In the genomic region with DNA sequence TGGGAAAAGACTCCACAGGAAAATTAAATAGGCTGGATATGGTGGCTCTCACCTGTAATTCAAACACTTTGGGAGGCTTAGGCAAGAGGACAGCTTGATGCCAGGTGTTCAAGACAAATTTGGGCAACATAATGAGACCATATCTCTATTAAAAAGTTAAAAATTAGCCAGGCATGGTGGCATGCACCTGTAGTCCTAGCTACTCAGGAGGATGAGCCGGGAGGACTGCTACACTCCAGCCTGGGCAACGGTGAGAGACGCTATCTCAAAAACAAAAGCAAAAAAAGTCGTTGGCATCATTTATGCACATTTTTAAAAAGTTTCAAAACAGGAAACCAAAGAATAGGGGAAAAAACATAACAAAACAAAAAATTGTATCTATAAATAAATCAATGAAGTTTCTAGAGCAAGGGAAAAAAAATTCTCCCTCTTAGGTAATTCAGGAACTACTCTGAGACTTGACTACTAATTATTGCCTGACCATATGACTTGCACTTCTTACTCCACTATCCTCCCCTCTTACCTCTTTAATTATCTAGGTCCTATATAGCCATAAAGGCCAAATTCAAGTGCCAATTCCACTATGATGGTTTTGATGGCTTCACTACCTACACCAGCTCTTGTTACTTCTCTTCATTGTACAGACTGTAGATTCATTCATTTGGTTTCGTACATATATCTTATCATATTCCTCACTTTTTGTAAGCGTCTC, we compare ENCODE assay signal across 8 cellular contexts. TPM values are rescaled to one million over a fixed set of nuclear protein-coding genes. Genes with fewer than 3 reads are reported as not detected.
DNase-seq lines count a peak whose midpoint lies in the region; ATAC-seq and TF ChIP-seq lines count a peak whose summit lies in the region.
"Had no signal": no experiment of that assay in that cellular context is flagged by ENCODE, and none has a peak within 500 bp of the region (broad histone marks: within the 10 kb centered on the region; RNA-seq: fewer than 3 reads in every experiment).

No MANE protein-coding gene starts in this region.

- H2AK5ac ChIP-seq in H9 (ENCODE audit: insufficient read length, low read length): no peak overlapping the region

- POLR2A ChIA-PET in PC-3 (lab: Charles Lee; ENCODE audit: unreplicated experiment): no interaction called here

- DNase-seq in H9: no peak
- DNase-seq in PC-3: no peak
- DNase-seq in esophagus squamous epithelium (lab: John Stamatoyannopoulos, UW): no peak
- no peak for DNase-seq in foreskin melanocyte
- no peak for DNase-seq in NCI-H1436 (lab: John Stamatoyannopoulos, UW)
- DNase-seq: NCI-H1092 had no signal

- H4K5ac ChIP-seq in H9 (ENCODE audit: insufficient read length, low read depth, low read length): no peak overlapping the region

- H4K8ac ChIP-seq in H9 (replicated peaks; ENCODE audit: insufficient read length, low read depth, low read length): no peak overlapping the region

- peaks cover 17% of the 10 kb centered on the region; the same call in 1 of the 2 replicates for H3K79me2 ChIP-seq in H9 (ENCODE audit: insufficient read depth, low read length)
- peaks cover 58% of the 10 kb centered on the region for H3K79me2 ChIP-seq in PC-3 (ENCODE audit: low read length)

- H3K36me3 Mint-ChIP-seq in H9 (ENCODE audit: insufficient read depth in 1 of 3, low read depth in 3 of 3): peaks cover 32 to 44% (median 35%) of the 10 kb centered on the region in 3 experiments

- no peaks in the 10 kb centered on the region for H3K4me1 ChIP-seq in H9 (ENCODE audit: insufficient read depth, low read length)
- peaks cover 18% of the 10 kb centered on the region for H3K4me1 ChIP-seq in PC-3 (ENCODE audit: insufficient read depth, low read length)
- peaks cover 13 to 38% (median 17%) of the 10 kb centered on the region in 3 donors for H3K4me1 ChIP-seq in esophagus squamous epithelium
- H3K4me1 ChIP-seq in rectal smooth muscle tissue (ENCODE audit: control insufficient read depth, insufficient read depth, low read length): peaks cover 8% of the 10 kb centered on the region

- intact Hi-C loops in PC-3 (cut with micrococcal nuclease) (loop anchor here (5.0 kb wide), 1 partner anchor 48 kb away; no protein-coding TSS in a partner anchor), esophagus squamous epithelium (cut with DNase I) (no loop called here)

- peak overlapping the region; percentile 99 for H3K4me3 Mint-ChIP-seq in H9

- no peak for TF ChIP-seq POLR2A in esophagus squamous epithelium (IDR thresholded peaks at IDR 0.05)

- H3F3A ChIP-seq in PC-3 (ENCODE audit: low read length, unreplicated experiment): peaks cover 5% of the 10 kb centered on the region

- BruUV-seq in PC-3 (replicated peaks; lab: Mats Ljungman, UMichigan): no TSS peak

- H4K20me1 ChIP-seq in H9 (ENCODE audit: control insufficient read depth, insufficient read depth, insufficient read length) (no peaks in the 10 kb centered on the region), PC-3 (ENCODE audit: low read length) (no peaks in the 10 kb centered on the region)

- H3K9ac ChIP-seq in H9 (ENCODE audit: extremely low read depth, insufficient read length, low read length) (peak overlapping the region; percentile 90), PC-3 (ENCODE audit: low read length) (peak overlapping the region; percentile 97), rectal smooth muscle tissue (ENCODE audit: low read length) (no peak overlapping the region)

- no peaks in the 10 kb centered on the region for H3K27me3 Mint-ChIP-seq in H9 (ENCODE audit: low read depth)

- no peak overlapping the region for H3K56ac ChIP-seq in H9 (ENCODE audit: insufficient read length, low read depth, low read length)

- H2AFZ ChIP-seq in H9 (ENCODE audit: low read length): no peak overlapping the region
- H2AFZ ChIP-seq in PC-3 (ENCODE audit: low read length): no peak overlapping the region

- H3K9me3 ChIP-seq in H9 (ENCODE audit: control insufficient read depth, low read depth, low read length) (no peaks in the 10 kb centered on the region), PC-3 (ENCODE audit: low read length) (no peaks in the 10 kb centered on the region), esophagus squamous epithelium (no peaks in the 10 kb centered on the region)

- no peak overlapping the region for H3T11ph ChIP-seq in H9 (ENCODE audit: low read length)

- no peak overlapping the region for H3K27ac ChIP-seq in H9 (ENCODE audit: insufficient read length, low read depth, low read length)
- no peak overlapping the region for H3K27ac ChIP-seq in PC-3 (ENCODE audit: low read length)
- no peak overlapping the region for H3K27ac ChIP-seq in esophagus squamous epithelium
- H3K27ac ChIP-seq in rectal smooth muscle tissue (ENCODE audit: low read depth, low read length): no peak overlapping the region

- no CpG with 5 or more reads among the region's 6 CpGs for WGBS in H9 (ENCODE audit: extremely low coverage, insufficient read length, low lambda C conversion rate)
- 69 to 80% methylated on average over 6 of the region's 6 CpGs for WGBS in esophagus squamous epithelium, 2 donors

- H3K36me3 ChIP-seq in PC-3 (ENCODE audit: low read depth, low read length) (peaks cover 7% of the 10 kb centered on the region), esophagus squamous epithelium (peaks cover 0 to 31% (median 0%) of the 10 kb centered on the region in 3 donors), rectal smooth muscle tissue (ENCODE audit: control insufficient read depth, insufficient read depth, low read length) (no peaks in the 10 kb centered on the region)

- H3K4me2 ChIP-seq in H9 (ENCODE audit: insufficient read depth, insufficient read length, low read length): peak overlapping the region; percentile 30
- H3K4me2 ChIP-seq in PC-3 (ENCODE audit: low read length): peak overlapping the region; percentile 95

- no peak overlapping the region for H3K4ac ChIP-seq in H9 (ENCODE audit: low read depth, low read length)

- peak overlapping the region; percentile 98 to 99 (median 98); a peak in 4 of 7 replicates for H3K27ac Mint-ChIP-seq in H9

- ATAC-seq in PC-3 (no peak), GM21619 (IDR thresholded peaks at IDR 0.05; ENCODE audit: unreplicated experiment) (no peak)

- no peak overlapping the region for H2BK120ac ChIP-seq in H9 (ENCODE audit: low read depth, low read length, poor library complexity, severe bottlenecking)

- H4K91ac ChIP-seq in H9 (ENCODE audit: insufficient read length, low read depth, low read length): no peak overlapping the region

- no peak for TF ChIP-seq CTCF in H9 (conservative IDR thresholded peaks at IDR 0.05)
- no peak for TF ChIP-seq CTCF in PC-3 (conservative IDR thresholded peaks at IDR 0.05; ENCODE audit: low read depth, low read length)
- no peak for TF ChIP-seq CTCF in esophagus squamous epithelium (IDR thresholded peaks at IDR 0.05)

- H3K23me2 ChIP-seq in H9 (ENCODE audit: insufficient read length, low read depth, low read length, poor library complexity, severe bottlenecking): no peaks in the 10 kb centered on the region

- H2BK20ac ChIP-seq in H9 (ENCODE audit: low read depth, low read length, poor library complexity, severe bottlenecking): no peak overlapping the region

- CTCF ChIA-PET in PC-3 (lab: Charles Lee): no interaction called here

- no peak overlapping the region for H2BK15ac ChIP-seq in H9 (ENCODE audit: low read depth, low read length)

- H3K23ac ChIP-seq in H9 (ENCODE audit: insufficient read length, low read depth, low read length): no peak overlapping the region

- H3K9me2 ChIP-seq in PC-3 (replicated peaks; ENCODE audit: low read length): no peaks in the 10 kb centered on the region

- peaks cover 3% of the 10 kb centered on the region for H3K79me1 ChIP-seq in H9 (ENCODE audit: insufficient read depth, low read depth, low read length, poor library complexity, severe bottlenecking)

- H3K27me3 ChIP-seq in H9 (ENCODE audit: insufficient read depth, low read length) (no peaks in the 10 kb centered on the region), PC-3 (ENCODE audit: low read length) (no peaks in the 10 kb centered on the region), esophagus squamous epithelium (no peaks in the 10 kb centered on the region), rectal smooth muscle tissue (ENCODE audit: control insufficient read depth, insufficient read depth, low read length) (no peaks in the 10 kb centered on the region)

- H3K9me3 Mint-ChIP-seq in H9: peaks cover 3 to 7% of the 10 kb centered on the region in 2 experiments; a peak in 4 of 5 replicates

- H2BK5ac ChIP-seq in H9 (ENCODE audit: insufficient read length, low read length): no peak overlapping the region

- H2BK12ac ChIP-seq in H9 (ENCODE audit: insufficient read length, low read depth, low read length): no peak overlapping the region

- peaks cover 26 to 33% of the 10 kb centered on the region in 2 experiments for H3K4me1 Mint-ChIP-seq in H9

- H3K18ac ChIP-seq in H9 (ENCODE audit: insufficient read length, low read depth, low read length): no peak overlapping the region

- peak overlapping the region; percentile 96 for H3K4me3 ChIP-seq in PC-3 (ENCODE audit: low read length)
- H3K4me3 ChIP-seq in esophagus squamous epithelium: peak overlapping the region in 3 of 4 donors; percentile 86 to 93 (median 90)
- peak overlapping the region; percentile 86 for H3K4me3 ChIP-seq in rectal smooth muscle tissue (ENCODE audit: low read length)

- H3K14ac ChIP-seq in H9 (ENCODE audit: insufficient read depth, low read length): no peak overlapping the region

RNA-seq across cellular contexts. Expression of a gene that starts 1.6 kb away (rescaled TPM):
- 84.1 and 84.4 TPM in 2 replicates for total RNA-seq in H9 (2021)
- 47.6 and 57.1 TPM in 2 replicates for total RNA-seq in PC-3 (2014; rRNA removed)
- 10 to 100 TPM; 26.0 to 65.0 (median 33.7) TPM for total RNA-seq in esophagus squamous epithelium

RNA-seq across cellular contexts. Expression of a gene that starts 16.6 kb away (rescaled TPM):
- total RNA-seq in H9 (2021) (287 and 299 TPM in 2 replicates), PC-3 (2014; rRNA removed) (4.1 and 6.0 TPM in 2 replicates), esophagus squamous epithelium (1 to 10 TPM in 3 of 4 donors, under 1 TPM in 1; 0.83 to 5.1 (median 1.9) TPM)

RNA-seq across cellular contexts. Expression of a gene that starts 32.6 kb away (rescaled TPM):
- total RNA-seq in H9 (2021): 58.0 and 64.7 TPM in 2 replicates
- total RNA-seq in PC-3 (2014; rRNA removed): 26.7 and 38.5 TPM in 2 replicates
- total RNA-seq in esophagus squamous epithelium: 10 to 100 TPM; 36.2 to 51.3 (median 48.4) TPM

RNA-seq across cellular contexts. Expression of a gene that starts 32.8 kb away (rescaled TPM):
- total RNA-seq in H9 (2021) (26.2 and 27.9 TPM in 2 replicates), PC-3 (2014; rRNA removed) (11.7 and 26.8 TPM in 2 replicates), esophagus squamous epithelium (10 to 100 TPM in 3 of 4 donors, 1 to 10 TPM in 1; 6.3 to 20.4 (median 11.4) TPM)

RNA-seq across cellular contexts. Expression of a gene that starts 53.7 kb away (rescaled TPM):
- total RNA-seq in H9 (2021) (132 and 135 TPM in 2 replicates), PC-3 (2014; rRNA removed) (57.4 and 81.0 TPM in 2 replicates), esophagus squamous epithelium (10 to 100 TPM; 43.8 to 51.9 (median 47.6) TPM)

Comparison
In these comparisons a context has a peak if more than half of its experiments do, and no peak if none do; other contexts are left out.
1. RNA of a gene that starts 16.6 kb away (total RNA-seq): 287 to 299 TPM in H9; 4.1 to 6.0 TPM in PC-3 and 0.83 to 5.1 TPM in esophagus squamous epithelium; every median in the first group is over 10 times any median in the second.
2. Peak in every context shown above with its lines, with median percentiles within 50 percentile points of each other: H3K4me3 ChIP-seq.